ENCODE assay signal across 13 cellular contexts in genomic region chr6:5737460-5737859, GRCh38.
DNase-seq lines count a peak whose midpoint lies in the region; ATAC-seq and TF ChIP-seq lines count a peak whose summit lies in the region.
"Had no signal": no experiment of that assay in that cellular context is flagged by ENCODE, and none has a peak within 500 bp of the region (broad histone marks: within the 10 kb centered on the region; RNA-seq: fewer than 3 reads in every experiment).

No MANE protein-coding gene starts in this region.

- H3K4me3 ChIP-seq in BLaER1, result no peak overlapping the region
- no peak overlapping the region for H3K4me3 ChIP-seq in endodermal cell (ENCODE audit: low read length)
- H3K4me3 ChIP-seq: GM23338 had no signal

- DNase-seq in NCI-H82 (lab: John Stamatoyannopoulos, UW) (peak; percentile 22), NCI-H82 treated with DMSO at 0.1 percent for 48 hours (lab: John Stamatoyannopoulos, UW; ENCODE audit: unreplicated experiment) (no peak), WTC11 (ENCODE audit: low spot score) (no peak), endodermal cell (peak; percentile 31), GOT3 (lab: John Stamatoyannopoulos, UW) (no peak)
- DNase-seq: ACHN; AML-193; CD4-positive, alpha-beta memory T cell; H9 had no signal

- H3K27me3 Mint-ChIP-seq in WTC11 (ENCODE audit: low read depth) (no peaks in the 10 kb centered on the region), endodermal cell (ENCODE audit: insufficient read depth) (no peaks in the 10 kb centered on the region)
- H3K27me3 Mint-ChIP-seq: CD4-positive, alpha-beta memory T cell had no signal

- H3K4me3 Mint-ChIP-seq in WTC11 (no peak overlapping the region), endodermal cell (no peak overlapping the region)
- H3K4me3 Mint-ChIP-seq: CD14-positive monocyte; CD4-positive, alpha-beta memory T cell; GM23338; H9 had no signal

- H4K20me1 ChIP-seq in BLaER1, result no peaks in the 10 kb centered on the region

- peak overlapping the region; percentile 83; the same call in 1 of the 2 replicates for H3K4me2 ChIP-seq in BLaER1
- H3K4me2 ChIP-seq: GM23338 had no signal

- H3K36me3 ChIP-seq in BLaER1 (no peaks in the 10 kb centered on the region; the same call in 1 of the 2 replicates), endodermal cell (ENCODE audit: control insufficient read depth, insufficient read depth, low read length) (no peaks in the 10 kb centered on the region)

- TF ChIP-seq CTCF in WTC11 (IDR thresholded peaks at IDR 0.05) (no peak), endodermal cell (conservative IDR thresholded peaks at IDR 0.05) (no peak)

- H3K9me3 Mint-ChIP-seq in WTC11 (no peaks in the 10 kb centered on the region; the same call in 1 of the 2 replicates), endodermal cell (no peaks in the 10 kb centered on the region)
- H3K9me3 Mint-ChIP-seq: CD4-positive, alpha-beta memory T cell; GM23338; H9 had no signal

- H3K27ac ChIP-seq in BLaER1, result no peak overlapping the region
- no peak overlapping the region for H3K27ac ChIP-seq in endodermal cell (ENCODE audit: low read depth, low read length)

- POLR2A ChIA-PET in WTC11 (lab: Charles Lee), result no interaction called here

- WGBS in endodermal cell (ENCODE audit: insufficient coverage in 1 of 2, insufficient read length in 1 of 2), 2 experiments, result 95 to 100% methylated on average over 4 of the region's 4 CpGs

- CTCF ChIA-PET in WTC11 (lab: Charles Lee), result no interaction called here

- no peak overlapping the region for H3K27ac Mint-ChIP-seq in WTC11
- no peak overlapping the region for H3K27ac Mint-ChIP-seq in endodermal cell
- H3K27ac Mint-ChIP-seq: GM23338, H9 had no signal

- H3K4me1 Mint-ChIP-seq in WTC11 (peaks cover 4% of the 10 kb centered on the region), endodermal cell (no peaks in the 10 kb centered on the region)
- H3K4me1 Mint-ChIP-seq: CD14-positive monocyte had no signal

- ATAC-seq in WTC11 (no peak), GM18873 (IDR thresholded peaks at IDR 0.05; ENCODE audit: low FRiP score, unreplicated experiment) (no peak)
- ATAC-seq: GM23338 had no signal

- H3K4me1 ChIP-seq in BLaER1, result peaks cover 83% of the 10 kb centered on the region
- no peaks in the 10 kb centered on the region for H3K4me1 ChIP-seq in endodermal cell (ENCODE audit: control insufficient read depth, insufficient read depth, low read length)

- H3K36me3 Mint-ChIP-seq in WTC11 (no peaks in the 10 kb centered on the region), endodermal cell (ENCODE audit: low read depth) (no peaks in the 10 kb centered on the region)

- H3K27me3 ChIP-seq in BLaER1, result no peaks in the 10 kb centered on the region
- no peaks in the 10 kb centered on the region for H3K27me3 ChIP-seq in endodermal cell (ENCODE audit: control insufficient read depth, insufficient read depth, low read length, poor library complexity, severe bottlenecking)

- H3K9ac ChIP-seq in BLaER1 (no peak overlapping the region), endodermal cell (ENCODE audit: extremely low read depth, low read length, poor library complexity, severe bottlenecking) (no peak overlapping the region)

- no peaks in the 10 kb centered on the region; the same call in 1 of the 2 replicates for H3K9me3 ChIP-seq in BLaER1
- H3K9me3 ChIP-seq in endodermal cell (ENCODE audit: control insufficient read depth, low read length), result no peaks in the 10 kb centered on the region

TF ChIP-seq in WTC11, 78 proteins besides CTCF, POLR2A, EP300 and RAD21:
- TF ChIP-seq USF2 (CRISPR knock-in tag; IDR thresholded peaks at IDR 0.05), result peak; percentile 67
- TF ChIP-seq NR1H2 (CRISPR knock-in tag; IDR thresholded peaks at IDR 0.05), result no peak

Comparison
In these comparisons a context has a peak if more than half of its experiments do, and no peak if none do; other contexts are left out.
1. DNase-seq: peak in NCI-H82 (single experiment) and endodermal cell (single experiment); none in NCI-H82 treated with DMSO at 0.1 percent for 48 hours (single experiment), WTC11 (single experiment) and GOT3 (single experiment).